Comparison of ENCODE assay signal across 24 cellular contexts in the genomic region with DNA sequence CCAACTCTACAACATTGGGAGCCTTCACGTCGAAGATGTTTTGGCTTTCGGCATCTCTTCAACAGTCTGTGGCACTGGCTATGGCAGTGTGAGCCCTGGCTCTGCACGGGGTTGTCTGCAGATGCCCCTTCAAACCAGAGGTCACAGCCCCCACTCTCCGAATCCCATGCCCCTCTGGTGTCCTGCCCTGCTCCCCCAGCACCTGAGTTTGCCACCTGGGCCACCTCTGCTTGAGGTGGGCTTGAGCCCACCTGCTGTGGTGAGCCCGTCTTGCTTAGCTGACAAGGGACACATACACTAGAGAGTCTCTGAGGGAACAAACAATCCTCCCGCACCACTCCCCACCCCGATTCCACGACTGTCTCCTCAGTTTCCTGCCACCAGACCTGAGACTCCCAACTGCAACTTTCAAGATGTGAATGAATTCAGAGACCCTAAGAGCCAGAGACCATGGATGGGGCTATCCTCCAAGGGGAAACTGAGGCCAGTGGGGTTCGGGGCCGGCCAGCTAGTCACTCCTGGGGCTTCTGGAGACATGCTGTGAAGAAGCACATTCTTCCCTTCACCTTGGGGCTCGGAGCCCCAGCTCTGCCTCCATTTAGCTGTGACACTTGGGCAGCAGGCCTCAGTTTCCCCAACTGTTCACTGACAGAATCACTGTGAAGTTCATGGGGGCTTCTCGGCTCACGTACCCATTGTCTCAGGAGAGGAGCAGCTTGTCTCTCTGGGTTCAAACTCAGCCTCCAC. TPM values are rescaled to one million over a fixed set of nuclear protein-coding genes. Genes with fewer than 3 reads are reported as not detected.
DNase-seq lines count a peak whose midpoint lies in the region; ATAC-seq and TF ChIP-seq lines count a peak whose summit lies in the region.
"Had no signal": no experiment of that assay in that cellular context is flagged by ENCODE, and none has a peak within 500 bp of the region (broad histone marks: within the 10 kb centered on the region; RNA-seq: fewer than 3 reads in every experiment).

No MANE protein-coding gene starts in this region.

- intact Hi-C loops in Right ventricle myocardium inferior (cut with DNase I) (loop anchor here (2.0 to 10.0 kb wide), 3 partner anchors 561 to 1023 kb away; partner anchors contain the start of gene PLXNA1), Right ventricle myocardium superior (cut with DNase I) (loop anchor here (10.0 kb wide), 1 partner anchor 1021 kb away; the partner anchor contains the start of gene CHST13), stomach (cut with DNase I; ENCODE audit: low total_unique reads) (loop anchor here (10.0 kb wide), 1 partner anchor 861 kb away; no protein-coding TSS in a partner anchor)
- intact Hi-C loops in activated T-helper 1 cell treated with anti-CD3 and anti-CD28 coated beads, Interleukin-12 subunit alpha, Interleukin-12 subunit beta, Interleukin-2, Interleukin-4 antibody, amounts not matched to agents 30 ng/mL and 10 ng/mL and 1 ng/mL, durations not matched to agents 14 hours and 24 hours and 36 hours (cut with micrococcal nuclease): loop anchor here (2.0 to 10.0 kb wide), 3 partner anchors 89 to 1023 kb away; partner anchors contain the start of gene CHCHD6

- DNase-seq in Right ventricle myocardium inferior (ENCODE audit: missing footprints): peak; percentile 56
- no peak for DNase-seq in Right ventricle myocardium superior
- DNase-seq in activated T-helper 1 cell treated with anti-CD3 and anti-CD28 coated beads, Interleukin-12 subunit alpha, Interleukin-12 subunit beta, Interleukin-2, Interleukin-4 antibody, amounts not matched to agents 30 ng/mL and 10 ng/mL and 1 ng/mL, durations not matched to agents 14 hours and 24 hours and 36 hours (ENCODE audit: low spot score): no peak
- no peak for DNase-seq in immature natural killer cell
- DNase-seq in stomach: no peak
- no peak for DNase-seq in hepatocyte (ENCODE audit: low spot score)
- no peak for DNase-seq in activated effector memory CD4-positive, alpha-beta T cell treated with anti-CD3 and anti-CD28 coated beads, Interleukin-2, amount 50 U/mL, for 16 hours
- DNase-seq: activated CD4-positive, alpha-beta memory T cell treated with anti-CD3 and anti-CD28 coated beads, Interleukin-2, amount 10 ng/mL, durations not matched to agents 7 days and 5 days; activated CD8-positive, alpha-beta memory T cell treated with anti-CD3 and anti-CD28 coated beads, Interleukin-2, amount 50 U/mL, for 48 hours; activated gamma-delta T cell; body of pancreas; effector memory CD4-positive, alpha-beta T cell; foreskin keratinocyte; H7; NCI-H1105; NCI-H1930; NCI-H2227 treated with DMSO at 0.1 percent for 48 hours; NCI-H69; stimulated activated CD4-positive, alpha-beta T cell treated with anti-CD3 and anti-CD28 coated beads, Interleukin-2, amount 100 ng/mL, for 24 hours had no signal

- H3K36me3 ChIP-seq in stomach (no peaks in the 10 kb centered on the region), hepatocyte (replicated peaks; ENCODE audit: insufficient read depth, low read depth) (no peaks in the 10 kb centered on the region)
- H3K36me3 ChIP-seq: tibial nerve had no signal

- no peaks in the 10 kb centered on the region for H3K36me3 Mint-ChIP-seq in activated T-helper 1 cell treated with anti-CD3 and anti-CD28 coated beads, Interleukin-12 subunit alpha, Interleukin-12 subunit beta, Interleukin-2, Interleukin-4 antibody, amounts not matched to agents 30 ng/mL and 10 ng/mL and 1 ng/mL, durations not matched to agents 14 hours and 24 hours and 36 hours (ENCODE audit: low read depth)
- no peaks in the 10 kb centered on the region for H3K36me3 Mint-ChIP-seq in immature natural killer cell

- no peaks in the 10 kb centered on the region for H3K27me3 ChIP-seq in stomach
- no peaks in the 10 kb centered on the region for H3K27me3 ChIP-seq in hepatocyte
- H3K27me3 ChIP-seq: body of pancreas, tibial nerve had no signal

- TF ChIP-seq POLR2A in stomach (IDR thresholded peaks at IDR 0.05): no peak

- no peaks in the 10 kb centered on the region for H3K9me3 Mint-ChIP-seq in activated T-helper 1 cell treated with anti-CD3 and anti-CD28 coated beads, Interleukin-12 subunit alpha, Interleukin-12 subunit beta, Interleukin-2, Interleukin-4 antibody, amounts not matched to agents 30 ng/mL and 10 ng/mL and 1 ng/mL, durations not matched to agents 14 hours and 24 hours and 36 hours
- no peaks in the 10 kb centered on the region for H3K9me3 Mint-ChIP-seq in immature natural killer cell
- H3K9me3 Mint-ChIP-seq: activated CD4-positive, alpha-beta memory T cell treated with anti-CD3 and anti-CD28 coated beads, Interleukin-2, amount 10 ng/mL, durations not matched to agents 7 days and 5 days had no signal

- no peaks in the 10 kb centered on the region for H3K9me2 ChIP-seq in hepatocyte (replicated peaks; ENCODE audit: insufficient read depth)

- no peak overlapping the region for H3K27ac Mint-ChIP-seq in activated T-helper 1 cell treated with anti-CD3 and anti-CD28 coated beads, Interleukin-12 subunit alpha, Interleukin-12 subunit beta, Interleukin-2, Interleukin-4 antibody, amounts not matched to agents 30 ng/mL and 10 ng/mL and 1 ng/mL, durations not matched to agents 14 hours and 24 hours and 36 hours
- peak overlapping the region in 1 of 6 donors; percentile 79 for H3K27ac Mint-ChIP-seq in immature natural killer cell
- H3K27ac Mint-ChIP-seq: activated CD4-positive, alpha-beta memory T cell treated with anti-CD3 and anti-CD28 coated beads, Interleukin-2, amount 10 ng/mL, durations not matched to agents 7 days and 5 days had no signal

- TF ChIP-seq CTCF in stomach (IDR thresholded peaks at IDR 0.05) (no peak), hepatocyte (IDR thresholded peaks at IDR 0.05; ENCODE audit: poor library complexity) (no peak)

- H3K4me1 ChIP-seq in stomach: peaks cover 45 to 58% (median 52%) of the 10 kb centered on the region in 4 donors
- peaks cover 12% of the 10 kb centered on the region for H3K4me1 ChIP-seq in hepatocyte (ENCODE audit: insufficient read depth)
- H3K4me1 ChIP-seq: foreskin keratinocyte had no signal

- H3K27me3 Mint-ChIP-seq in activated T-helper 1 cell treated with anti-CD3 and anti-CD28 coated beads, Interleukin-12 subunit alpha, Interleukin-12 subunit beta, Interleukin-2, Interleukin-4 antibody, amounts not matched to agents 30 ng/mL and 10 ng/mL and 1 ng/mL, durations not matched to agents 14 hours and 24 hours and 36 hours (ENCODE audit: insufficient read depth): peaks cover 15% of the 10 kb centered on the region
- H3K27me3 Mint-ChIP-seq in immature natural killer cell (ENCODE audit: low read depth in 3 of 3): peaks cover 0 to 4% (median 2%) of the 10 kb centered on the region in 3 donors

- no peak overlapping the region for H3K4me2 ChIP-seq in hepatocyte

- H3K9me3 ChIP-seq in stomach: no peaks in the 10 kb centered on the region
- H3K9me3 ChIP-seq in hepatocyte (ENCODE audit: low read depth): no peaks in the 10 kb centered on the region
- H3K9me3 ChIP-seq: body of pancreas, tibial nerve had no signal

- WGBS in stomach, 5 donors: 83 to 92% (median 90%) methylated on average over 12 to 14 of the region's 14 CpGs
- WGBS in hepatocyte (ENCODE audit: low lambda C conversion rate, missing lambda C conversion rate): 92% methylated on average over 14 of the region's 14 CpGs

- H3K4me1 Mint-ChIP-seq in activated T-helper 1 cell treated with anti-CD3 and anti-CD28 coated beads, Interleukin-12 subunit alpha, Interleukin-12 subunit beta, Interleukin-2, Interleukin-4 antibody, amounts not matched to agents 30 ng/mL and 10 ng/mL and 1 ng/mL, durations not matched to agents 14 hours and 24 hours and 36 hours (ENCODE audit: low read depth): peaks cover 6% of the 10 kb centered on the region
- peaks cover 9 to 16% of the 10 kb centered on the region in 2 donors for H3K4me1 Mint-ChIP-seq in immature natural killer cell

- H3K4me3 ChIP-seq in stomach: no peak overlapping the region
- no peak overlapping the region for H3K4me3 ChIP-seq in hepatocyte
- H3K4me3 ChIP-seq: body of pancreas, smooth muscle cell, tibial nerve had no signal

- H3K27ac ChIP-seq in stomach (peak overlapping the region in 3 of 5 donors; percentile 70 to 87 (median 75)), hepatocyte (no peak overlapping the region)
- H3K27ac ChIP-seq: body of pancreas, foreskin keratinocyte had no signal

- no peak for ATAC-seq in Right ventricle myocardium inferior
- no peak for ATAC-seq in Right ventricle myocardium superior (ENCODE audit: poor library complexity)
- ATAC-seq in esophagus mucosa: no peak
- ATAC-seq: activated CD4-positive, CD25-positive, alpha-beta regulatory T cell treated with anti-CD3 and anti-CD28 coated beads, Interleukin-2, amount 50 U/mL, for 24 hours; body of pancreas; foreskin keratinocyte; Panc1 had no signal

- H3K4me3 Mint-ChIP-seq in activated T-helper 1 cell treated with anti-CD3 and anti-CD28 coated beads, Interleukin-12 subunit alpha, Interleukin-12 subunit beta, Interleukin-2, Interleukin-4 antibody, amounts not matched to agents 30 ng/mL and 10 ng/mL and 1 ng/mL, durations not matched to agents 14 hours and 24 hours and 36 hours: peak overlapping the region; percentile 71
- H3K4me3 Mint-ChIP-seq in immature natural killer cell: peak overlapping the region; percentile 39 to 70 (median 60)

- H3K79me2 ChIP-seq in hepatocyte: no peaks in the 10 kb centered on the region

- TF ChIP-seq EP300 in stomach (IDR thresholded peaks at IDR 0.05): no peak

- H2AFZ ChIP-seq in hepatocyte: no peak overlapping the region

- no peaks in the 10 kb centered on the region for H4K20me1 ChIP-seq in hepatocyte (ENCODE audit: insufficient read depth, poor library complexity, severe bottlenecking)

RNA-seq across cellular contexts. Expression of gene TPRA1, which starts 44.6 kb away (rescaled TPM):
- total RNA-seq in Right ventricle myocardium inferior (21.3 TPM), Right ventricle myocardium superior (17.8 TPM), stomach (10 to 100 TPM; 12.8 to 46.4 (median 25.8) TPM), hepatocyte (39.9 and 41.0 TPM in 2 replicates), esophagus mucosa (15.6 TPM)
- total RNA-seq in activated T-helper 1 cell treated with anti-CD3 and anti-CD28 coated beads, Interleukin-12 subunit alpha, Interleukin-12 subunit beta, Interleukin-2, Interleukin-4 antibody, amounts not matched to agents 30 ng/mL and 10 ng/mL and 1 ng/mL, durations not matched to agents 14 hours and 24 hours and 36 hours: 37.2 and 41.3 TPM in 2 replicates
- polyA plus RNA-seq in immature natural killer cell (10 to 100 TPM; 20.8 to 36.0 (median 31.5) TPM), stomach (10 to 100 TPM; 10.1 to 22.9 (median 14.6) TPM), hepatocyte (57.2 and 66.3 TPM in 2 replicates)

RNA-seq across cellular contexts. Expression of gene MCM2, which starts 52.3 kb away (rescaled TPM):
- total RNA-seq in Right ventricle myocardium inferior: 6.9 TPM
- 6.5 TPM for total RNA-seq in Right ventricle myocardium superior
- total RNA-seq in activated T-helper 1 cell treated with anti-CD3 and anti-CD28 coated beads, Interleukin-12 subunit alpha, Interleukin-12 subunit beta, Interleukin-2, Interleukin-4 antibody, amounts not matched to agents 30 ng/mL and 10 ng/mL and 1 ng/mL, durations not matched to agents 14 hours and 24 hours and 36 hours: 214 and 229 TPM in 2 replicates
- polyA plus RNA-seq in immature natural killer cell: 10 to 100 TPM; 14.9 to 24.8 (median 19.5) TPM
- total RNA-seq in stomach: 10 to 100 TPM in 1 of 5 donors, 1 to 10 TPM in 3, not detected in 1; 2.6 to 16.5 (median 7.6) TPM
- 1 to 10 TPM; 3.4 to 6.8 (median 5.4) TPM for polyA plus RNA-seq in stomach
- 19.6 and 31.4 TPM in 2 replicates for total RNA-seq in hepatocyte
- 14.6 and 15.0 TPM in 2 replicates for polyA plus RNA-seq in hepatocyte
- 20.6 TPM for total RNA-seq in esophagus mucosa
